25 cellular contexts compared by ENCODE assay signal in the genomic region with DNA sequence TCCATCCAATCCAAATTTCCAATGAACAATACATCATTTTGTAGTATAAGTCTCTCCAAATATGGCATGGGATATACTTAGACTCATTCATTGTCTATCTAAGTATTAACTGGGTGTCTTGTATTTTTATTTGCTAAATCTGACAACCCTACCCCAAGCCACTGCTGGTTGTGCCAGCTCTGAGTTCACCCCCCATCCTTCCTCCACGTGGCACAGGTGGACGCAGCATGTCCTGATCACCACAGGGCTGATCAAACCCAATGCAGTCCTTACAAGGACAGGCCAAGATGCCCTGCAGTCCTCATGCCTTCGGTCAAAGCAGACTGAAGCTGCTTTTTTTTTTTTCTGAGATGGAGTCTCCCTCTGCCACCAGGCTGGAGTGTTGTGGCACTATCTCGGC.
"Had no signal": no experiment of that assay in that cellular context is flagged by ENCODE, and none has a peak within 500 bp of the region (broad histone marks: within the 10 kb centered on the region; RNA-seq: fewer than 3 reads in every experiment).

No MANE protein-coding gene starts in this region.

- H3K4me2 ChIP-seq: hepatocyte, SK-N-SH had no signal

- H3K79me2 ChIP-seq: hepatocyte had no signal

- H3K4me3 Mint-ChIP-seq: activated naive CD4-positive, alpha-beta T cell treated with anti-CD3 and anti-CD28 coated beads, Interleukin-2, amount 10 ng/mL, durations not matched to agents 7 days and 5 days; activated naive CD8-positive, alpha-beta T cell treated with anti-CD3 and anti-CD28 coated beads, Interleukin-2, amount 10 ng/mL, durations not matched to agents 7 days and 5 days; activated T-helper 1 cell treated with anti-CD3 and anti-CD28 coated beads, Interleukin-12 subunit alpha, Interleukin-12 subunit beta, Interleukin-2, Interleukin-4 antibody, amounts not matched to agents 30 ng/mL and 10 ng/mL and 1 ng/mL, durations not matched to agents 14 hours and 24 hours and 36 hours; natural killer cell; T-helper 17 cell had no signal

- H3K9ac ChIP-seq: SK-N-SH had no signal

- H3K27me3 ChIP-seq: colonic mucosa, gastroesophageal sphincter, hepatocyte, neutrophil, ovary, upper lobe of right lung had no signal

- H3K36me3 Mint-ChIP-seq: activated naive CD4-positive, alpha-beta T cell treated with anti-CD3 and anti-CD28 coated beads, Interleukin-2, amount 10 ng/mL, durations not matched to agents 7 days and 5 days; activated naive CD8-positive, alpha-beta T cell treated with anti-CD3 and anti-CD28 coated beads, Interleukin-2, amount 10 ng/mL, durations not matched to agents 7 days and 5 days; natural killer cell had no signal

- DNase-seq: activated CD4-positive, alpha-beta T cell treated with anti-CD3 and anti-CD28 coated beads for 48 hours; activated CD4-positive, alpha-beta T cell treated with anti-CD3 and anti-CD28 coated beads, Interleukin-2, amount 50 U/mL, for 48 hours; activated CD8-positive, alpha-beta memory T cell treated with anti-CD3 and anti-CD28 coated beads for 24 hours; activated gamma-delta T cell; activated naive CD4-positive, alpha-beta T cell treated with anti-CD3 and anti-CD28 coated beads, Interleukin-2, amount 10 ng/mL, durations not matched to agents 7 days and 5 days; activated naive CD8-positive, alpha-beta T cell treated with anti-CD3 and anti-CD28 coated beads, Interleukin-2, amount 10 ng/mL, durations not matched to agents 7 days and 5 days; colonic mucosa; effector CD8-positive, alpha-beta T cell; left colon; lower lobe of right lung; mesenchymal stem cell; natural killer cell; ovary; stimulated activated naive CD4-positive, alpha-beta T cell treated with Interleukin-2 at 50 U/mL for 16 hours; T-helper 17 cell; T1000; upper lobe of right lung; WERI-Rb-1 had no signal

- H3K9me2 ChIP-seq: SK-N-SH had no signal

- H3K9me3 Mint-ChIP-seq: activated naive CD4-positive, alpha-beta T cell treated with anti-CD3 and anti-CD28 coated beads, Interleukin-2, amount 10 ng/mL, durations not matched to agents 7 days and 5 days; activated naive CD8-positive, alpha-beta T cell treated with anti-CD3 and anti-CD28 coated beads, Interleukin-2, amount 10 ng/mL, durations not matched to agents 7 days and 5 days; activated T-helper 1 cell treated with anti-CD3 and anti-CD28 coated beads, Interleukin-12 subunit alpha, Interleukin-12 subunit beta, Interleukin-2, Interleukin-4 antibody, amounts not matched to agents 30 ng/mL and 10 ng/mL and 1 ng/mL, durations not matched to agents 14 hours and 24 hours and 36 hours; natural killer cell had no signal

- H3K27ac Mint-ChIP-seq: activated naive CD4-positive, alpha-beta T cell treated with anti-CD3 and anti-CD28 coated beads, Interleukin-2, amount 10 ng/mL, durations not matched to agents 7 days and 5 days; activated naive CD8-positive, alpha-beta T cell treated with anti-CD3 and anti-CD28 coated beads, Interleukin-2, amount 10 ng/mL, durations not matched to agents 7 days and 5 days; activated T-helper 1 cell treated with anti-CD3 and anti-CD28 coated beads, Interleukin-12 subunit alpha, Interleukin-12 subunit beta, Interleukin-2, Interleukin-4 antibody, amounts not matched to agents 30 ng/mL and 10 ng/mL and 1 ng/mL, durations not matched to agents 14 hours and 24 hours and 36 hours; natural killer cell; T-helper 17 cell had no signal

- H3K36me3 ChIP-seq: colonic mucosa, gastroesophageal sphincter, lower lobe of right lung, neutrophil, ovary, thoracic aorta, upper lobe of right lung, WERI-Rb-1 had no signal

- H2AFZ ChIP-seq: hepatocyte had no signal

- H3K27ac ChIP-seq: colonic mucosa, hepatocyte, neutrophil, ovary, thoracic aorta, WERI-Rb-1 had no signal

- H3K4me3 ChIP-seq: colonic mucosa, gastroesophageal sphincter, hepatocyte, lower lobe of right lung, ovary, thoracic aorta, upper lobe of right lung had no signal

- H3K4me1 Mint-ChIP-seq: activated naive CD4-positive, alpha-beta T cell treated with anti-CD3 and anti-CD28 coated beads, Interleukin-2, amount 10 ng/mL, durations not matched to agents 7 days and 5 days; activated naive CD8-positive, alpha-beta T cell treated with anti-CD3 and anti-CD28 coated beads, Interleukin-2, amount 10 ng/mL, durations not matched to agents 7 days and 5 days; natural killer cell had no signal

- ATAC-seq: activated CD4-positive, CD25-positive, alpha-beta regulatory T cell treated with anti-CD3 and anti-CD28 coated beads, Interleukin-2, amount 50 U/mL, for 24 hours; gastroesophageal sphincter; left colon; lower lobe of right lung; natural killer cell; T-helper 17 cell; upper lobe of right lung had no signal

- H3K27me3 Mint-ChIP-seq: activated naive CD8-positive, alpha-beta T cell treated with anti-CD3 and anti-CD28 coated beads, Interleukin-2, amount 10 ng/mL, durations not matched to agents 7 days and 5 days had no signal

- H3K9me3 ChIP-seq: colonic mucosa, gastroesophageal sphincter, lower lobe of right lung, neutrophil, ovary, SK-N-SH, thoracic aorta, upper lobe of right lung had no signal

- H3K4me1 ChIP-seq: colonic mucosa had no signal
